Comparison of ENCODE assay signal across 10 cellular contexts in genomic region chr5:108259306-108259705, GRCh38.
DNase-seq lines count a peak whose midpoint lies in the region; ATAC-seq, FAIRE-seq and TF ChIP-seq lines count a peak whose summit lies in the region.
"Had no signal": no experiment of that assay in that cellular context is flagged by ENCODE, and none has a peak within 500 bp of the region (broad histone marks: within the 10 kb centered on the region; RNA-seq: fewer than 3 reads in every experiment).

No MANE protein-coding gene starts in this region.

- H3K79me2 ChIP-seq in hepatocyte = no peaks in the 10 kb centered on the region

- POLR2A ChIA-PET in AG04450 (lab: Yijun Ruan, JAX) = no interaction called here

- DNase-seq in AG04450 (ENCODE audit: low read depth, low spot score) (peak; percentile 7), NCI-H774 (lab: John Stamatoyannopoulos, UW) (peak; percentile 15), hepatocyte (ENCODE audit: low spot score) (peak; percentile 24), kidney glomerular epithelial cell (lab: John Stamatoyannopoulos, UW) (no peak), D721Med (ENCODE audit: insufficient read length, low spot score) (no peak), mucosa of gallbladder (ENCODE audit: low spot score) (no peak)
- no peak for DNase-seq in activated CD8-positive, alpha-beta memory T cell treated with anti-CD3 and anti-CD28 coated beads, Interleukin-2, amount 50 U/mL, for 48 hours

- CTCF ChIA-PET in AG04450 (lab: Charles Lee) = interaction anchor here (0.6 to 5.8 kb wide), 30 partner anchors 9 to 1494 kb away, joined by 3 to 186 read pairs (median 8); no protein-coding TSS in a partner anchor

- H3K27ac ChIP-seq in AG04450 (ENCODE audit: low read depth, low read length) (no peak overlapping the region), hepatocyte (no peak overlapping the region)
- H3K27ac ChIP-seq: BLaER1 treated with 17β-estradiol and CSF1 and Interleukin-3, amounts not matched to agents 10 nM and 100 nM had no signal

- H3K36me3 ChIP-seq in hepatocyte (replicated peaks; ENCODE audit: insufficient read depth, low read depth) = no peaks in the 10 kb centered on the region
- H3K36me3 ChIP-seq: BLaER1 treated with 17β-estradiol and CSF1 and Interleukin-3, amounts not matched to agents 10 nM and 100 nM had no signal

- no peaks in the 10 kb centered on the region for H3K9me2 ChIP-seq in hepatocyte (replicated peaks; ENCODE audit: insufficient read depth)

- WGBS in hepatocyte (ENCODE audit: low lambda C conversion rate, missing lambda C conversion rate) = 26% methylated on average over 1 of the region's 1 CpG

- H3K27me3 ChIP-seq in AG04450 (ENCODE audit: control insufficient read depth, insufficient read depth, low read length) (no peaks in the 10 kb centered on the region), hepatocyte (no peaks in the 10 kb centered on the region)
- H3K27me3 ChIP-seq: BLaER1 treated with 17β-estradiol and CSF1 and Interleukin-3, amounts not matched to agents 10 nM and 100 nM had no signal

- H3K4me3 ChIP-seq in AG04450 (ENCODE audit: low read depth, low read length) (no peak overlapping the region), hepatocyte (no peak overlapping the region)
- H3K4me3 ChIP-seq: BLaER1 treated with 17β-estradiol and CSF1 and Interleukin-3, amounts not matched to agents 10 nM and 100 nM had no signal

- no peaks in the 10 kb centered on the region for H4K20me1 ChIP-seq in hepatocyte (ENCODE audit: insufficient read depth, poor library complexity, severe bottlenecking)

- TF ChIP-seq CTCF in AG04450 (IDR thresholded peaks at IDR 0.05; ENCODE audit: low read depth, low read length) = no peak
- TF ChIP-seq CTCF in hepatocyte (IDR thresholded peaks at IDR 0.05; ENCODE audit: poor library complexity) = no peak
- no peak for TF ChIP-seq CTCF in D721Med (IDR thresholded peaks at IDR 0.05; ENCODE audit: insufficient read depth, missing control alignments)

- H2AFZ ChIP-seq in hepatocyte = no peak overlapping the region

- H3K4me1 ChIP-seq in hepatocyte (ENCODE audit: insufficient read depth) = peaks cover 10% of the 10 kb centered on the region
- H3K4me1 ChIP-seq: BLaER1 treated with 17β-estradiol and CSF1 and Interleukin-3, amounts not matched to agents 10 nM and 100 nM had no signal

- no peak for FAIRE-seq in D721Med (lab: Jason Lieb, UNC)

- H3K9me3 ChIP-seq in AG04450 (ENCODE audit: control insufficient read depth, insufficient read depth, low read length) (no peaks in the 10 kb centered on the region), hepatocyte (ENCODE audit: low read depth) (no peaks in the 10 kb centered on the region)
- H3K9me3 ChIP-seq: BLaER1 treated with 17β-estradiol and CSF1 and Interleukin-3, amounts not matched to agents 10 nM and 100 nM had no signal

- ATAC-seq in GM19395 (IDR thresholded peaks at IDR 0.05; ENCODE audit: unreplicated experiment) = peak; percentile 46
- ATAC-seq: activated T-helper 17 cell treated with anti-CD3 and anti-CD28 coated beads, Interleukin-2, amount 50 U/mL, for 72 hours had no signal

- peak overlapping the region; percentile 3 for H3K4me2 ChIP-seq in hepatocyte
- H3K4me2 ChIP-seq: BLaER1 treated with 17β-estradiol and CSF1 and Interleukin-3, amounts not matched to agents 10 nM and 100 nM had no signal

Comparison
In these comparisons a context has a peak if more than half of its experiments do, and no peak if none do; other contexts are left out.
1. DNase-seq: peak in AG04450 (single experiment), NCI-H774 (single experiment) and hepatocyte (single experiment); none in kidney glomerular epithelial cell (single experiment), D721Med (single experiment), mucosa of gallbladder (single experiment) and activated CD8-positive, alpha-beta memory T cell treated with anti-CD3 and anti-CD28 coated beads, Interleukin-2, amount 50 U/mL, for 48 hours (single experiment).